28 cellular contexts compared by ENCODE assay signal in the genomic region with DNA sequence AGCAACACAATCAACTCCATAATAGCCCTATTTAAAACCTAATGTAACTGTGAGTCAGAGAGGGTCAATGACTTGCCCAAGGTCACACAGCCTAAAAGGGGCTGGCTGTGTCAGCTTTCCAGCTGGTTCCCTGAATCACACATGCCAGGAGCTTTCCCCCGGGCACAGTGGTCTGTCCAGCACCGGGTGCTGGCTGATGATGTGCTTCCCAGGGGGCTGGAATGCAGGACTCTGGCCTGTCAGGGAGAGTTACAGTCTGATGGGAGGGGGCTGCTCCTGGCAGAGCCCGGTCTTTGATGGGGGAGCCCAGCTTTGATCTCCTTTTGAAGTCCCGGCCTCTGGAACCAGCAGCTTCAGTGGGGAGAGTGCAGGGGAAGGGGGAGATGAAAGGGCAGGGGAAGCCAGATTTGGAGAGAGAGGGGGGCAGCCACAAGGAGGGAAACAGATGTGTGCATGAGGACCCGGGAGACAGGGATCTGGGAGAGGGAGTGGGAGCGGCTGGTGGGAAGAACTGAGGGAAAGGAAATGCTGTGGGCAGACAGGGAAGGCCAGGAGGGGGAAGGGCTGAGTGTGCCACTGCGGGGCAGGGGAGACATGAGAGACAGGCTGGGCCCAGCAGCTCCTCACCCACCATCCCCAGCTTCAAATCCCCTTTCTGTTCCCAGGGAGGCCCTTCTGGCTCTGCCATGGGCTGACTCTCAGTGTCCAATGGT.
DNase-seq lines count a peak whose midpoint lies in the region; ATAC-seq and TF ChIP-seq lines count a peak whose summit lies in the region.
"Had no signal": no experiment of that assay in that cellular context is flagged by ENCODE, and none has a peak within 500 bp of the region (broad histone marks: within the 10 kb centered on the region; RNA-seq: fewer than 3 reads in every experiment).

No MANE protein-coding gene starts in this region.

- no peaks in the 10 kb centered on the region for H3K9me3 ChIP-seq in BLaER1 treated with 17β-estradiol and CSF1 and Interleukin-3, amounts not matched to agents 10 nM and 100 nM (replicated peaks in 1 of 11)
- H3K9me3 ChIP-seq in WERI-Rb-1 (ENCODE audit: severe bottlenecking), result no peaks in the 10 kb centered on the region
- H3K9me3 ChIP-seq: pancreas, upper lobe of left lung had no signal

- H3K36me3 Mint-ChIP-seq in stimulated activated naive B cell treated with anti-CD40 and anti-IgM and Interleukin-4, amounts not matched to agents 10 μg/mL and 1 μg/mL and 100 μg/mL, for 72 hours, result no peaks in the 10 kb centered on the region
- H3K36me3 Mint-ChIP-seq in activated CD8-positive, alpha-beta T cell treated with anti-CD3 and anti-CD28 coated beads for 36 hours (ENCODE audit: low read depth), result no peaks in the 10 kb centered on the region
- H3K36me3 Mint-ChIP-seq: immature natural killer cell; naive thymus-derived CD8-positive, alpha-beta T cell had no signal

- POLR2A ChIA-PET in activated CD8-positive, alpha-beta T cell treated with anti-CD3 and anti-CD28 coated beads for 36 hours (lab: Charles Lee), result no interaction called here

- CTCF ChIA-PET in activated CD8-positive, alpha-beta T cell treated with anti-CD3 and anti-CD28 coated beads for 36 hours (lab: Charles Lee), result interaction anchor here (0.8 to 1.2 kb wide), 2 partner anchors 15 to 92 kb away, joined by 3 read pairs; no protein-coding TSS in a partner anchor

- ATAC-seq in stimulated activated naive B cell treated with anti-CD40 and anti-IgM and Interleukin-4, amounts not matched to agents 10 μg/mL and 1 μg/mL and 100 μg/mL, for 72 hours (replicated peaks), result no peak
- ATAC-seq in activated CD8-positive, alpha-beta T cell treated with anti-CD3 and anti-CD28 coated beads for 36 hours, result no peak
- ATAC-seq: HCT116; left lobe of liver; naive thymus-derived CD8-positive, alpha-beta T cell had no signal

- H3K4me3 ChIP-seq in BLaER1 treated with 17β-estradiol and CSF1 and Interleukin-3, amounts not matched to agents 10 nM and 100 nM, result no peak overlapping the region
- H3K4me3 ChIP-seq in WERI-Rb-1 (ENCODE audit: low read depth, low read length), result no peak overlapping the region
- H3K4me3 ChIP-seq: dorsolateral prefrontal cortex, pancreas, SK-N-MC, upper lobe of left lung had no signal

- peak overlapping the region; percentile 62 to 87 (median 79) for H3K4me2 ChIP-seq in BLaER1 treated with 17β-estradiol and CSF1 and Interleukin-3, amounts not matched to agents 10 nM and 100 nM

- H3K27ac Mint-ChIP-seq in stimulated activated naive B cell treated with anti-CD40 and anti-IgM and Interleukin-4, amounts not matched to agents 10 μg/mL and 1 μg/mL and 100 μg/mL, for 72 hours, result no peak overlapping the region
- no peak overlapping the region for H3K27ac Mint-ChIP-seq in activated CD8-positive, alpha-beta T cell treated with anti-CD3 and anti-CD28 coated beads for 36 hours
- H3K27ac Mint-ChIP-seq: immature natural killer cell; naive thymus-derived CD8-positive, alpha-beta T cell had no signal

- no peaks in the 10 kb centered on the region for H3K36me3 ChIP-seq in BLaER1 treated with 17β-estradiol and CSF1 and Interleukin-3, amounts not matched to agents 10 nM and 100 nM
- H3K36me3 ChIP-seq in WERI-Rb-1, result no peaks in the 10 kb centered on the region
- H3K36me3 ChIP-seq: pancreas, upper lobe of left lung had no signal

- no peak for TF ChIP-seq CTCF in WERI-Rb-1 (IDR thresholded peaks at IDR 0.05; ENCODE audit: low read depth, low read length)
- TF ChIP-seq CTCF in activated CD8-positive, alpha-beta T cell treated with anti-CD3 and anti-CD28 coated beads for 36 hours (IDR thresholded peaks at IDR 0.05), result no peak

- H3K9ac ChIP-seq in BLaER1 treated with 17β-estradiol and CSF1 and Interleukin-3, amounts not matched to agents 10 nM and 100 nM, result no peak overlapping the region

- peaks cover 28 to 42% of the 10 kb centered on the region in 2 donors for H3K27me3 Mint-ChIP-seq in stimulated activated naive B cell treated with anti-CD40 and anti-IgM and Interleukin-4, amounts not matched to agents 10 μg/mL and 1 μg/mL and 100 μg/mL, for 72 hours
- H3K27me3 Mint-ChIP-seq in activated CD8-positive, alpha-beta T cell treated with anti-CD3 and anti-CD28 coated beads for 36 hours, result peaks cover 9% of the 10 kb centered on the region

- H3K4me1 Mint-ChIP-seq in stimulated activated naive B cell treated with anti-CD40 and anti-IgM and Interleukin-4, amounts not matched to agents 10 μg/mL and 1 μg/mL and 100 μg/mL, for 72 hours, result peaks cover 2 to 5% of the 10 kb centered on the region in 2 donors
- no peaks in the 10 kb centered on the region for H3K4me1 Mint-ChIP-seq in activated CD8-positive, alpha-beta T cell treated with anti-CD3 and anti-CD28 coated beads for 36 hours (ENCODE audit: low read depth)
- H3K4me1 Mint-ChIP-seq: immature natural killer cell had no signal

- no peaks in the 10 kb centered on the region for H3K9me3 Mint-ChIP-seq in stimulated activated naive B cell treated with anti-CD40 and anti-IgM and Interleukin-4, amounts not matched to agents 10 μg/mL and 1 μg/mL and 100 μg/mL, for 72 hours
- H3K9me3 Mint-ChIP-seq in activated CD8-positive, alpha-beta T cell treated with anti-CD3 and anti-CD28 coated beads for 36 hours, result no peaks in the 10 kb centered on the region
- H3K9me3 Mint-ChIP-seq: immature natural killer cell; naive thymus-derived CD8-positive, alpha-beta T cell had no signal

- intact Hi-C loops in activated CD8-positive, alpha-beta T cell treated with anti-CD3 and anti-CD28 coated beads for 36 hours (cut with micrococcal nuclease), result no loop called here

- H3K4me3 Mint-ChIP-seq in stimulated activated naive B cell treated with anti-CD40 and anti-IgM and Interleukin-4, amounts not matched to agents 10 μg/mL and 1 μg/mL and 100 μg/mL, for 72 hours, result no peak overlapping the region
- H3K4me3 Mint-ChIP-seq in activated CD8-positive, alpha-beta T cell treated with anti-CD3 and anti-CD28 coated beads for 36 hours, result no peak overlapping the region
- H3K4me3 Mint-ChIP-seq: immature natural killer cell; naive thymus-derived CD8-positive, alpha-beta T cell had no signal

- peak; percentile 20 for DNase-seq in LHCN-M2 (ENCODE audit: low read depth)
- no peak for DNase-seq in WERI-Rb-1
- DNase-seq in myocyte (ENCODE audit: low read depth), result peak; percentile 36
- no peak for DNase-seq in NCI-H1105 (lab: John Stamatoyannopoulos, UW)
- DNase-seq in stimulated activated naive B cell treated with anti-CD40 and anti-IgM and Interleukin-4, amounts not matched to agents 10 μg/mL and 1 μg/mL and 100 μg/mL, for 72 hours, result no peak
- DNase-seq in activated CD8-positive, alpha-beta T cell treated with anti-CD3 and anti-CD28 coated beads for 36 hours, result no peak
- DNase-seq in NCI-H774 (lab: John Stamatoyannopoulos, UW), result no peak
- DNase-seq: ACHN; activated CD4-positive, alpha-beta T cell treated with anti-CD3 and anti-CD28 coated beads for 4 hours; activated effector memory CD4-positive, alpha-beta T cell treated with anti-CD3 and anti-CD28 coated beads, Interleukin-2, amount 50 U/mL, for 16 hours; activated T-cell treated with anti-CD3 and anti-CD28 coated beads, Interleukin-2, amount 50 U/mL, for 1 hour; COR-L47; DMS79; dorsolateral prefrontal cortex; hypothalamus; immature natural killer cell; Kasumi-1; NCI-H1694; NCI-H748 treated with DMSO at 0.1 percent for 48 hours; OCI-M1; pancreas; stimulated activated CD4-positive, alpha-beta T cell treated with anti-CD3 and anti-CD28 coated beads, Interleukin-2, amount 100 ng/mL, for 48 hours had no signal

- no peak overlapping the region for H3K27ac ChIP-seq in BLaER1 treated with 17β-estradiol and CSF1 and Interleukin-3, amounts not matched to agents 10 nM and 100 nM
- H3K27ac ChIP-seq in WERI-Rb-1, result peak overlapping the region; percentile 48
- H3K27ac ChIP-seq: pancreas, SK-N-MC, upper lobe of left lung had no signal

- peaks cover 0 to 10% (median 0%) of the 10 kb centered on the region in 11 experiments; a peak in 3 of 22 replicates for H4K20me1 ChIP-seq in BLaER1 treated with 17β-estradiol and CSF1 and Interleukin-3, amounts not matched to agents 10 nM and 100 nM

- H3K4me1 ChIP-seq in BLaER1 treated with 17β-estradiol and CSF1 and Interleukin-3, amounts not matched to agents 10 nM and 100 nM, result peaks cover 26 to 63% (median 47%) of the 10 kb centered on the region in 10 experiments
- H3K4me1 ChIP-seq: pancreas, upper lobe of left lung had no signal

- H3K27me3 ChIP-seq in BLaER1 treated with 17β-estradiol and CSF1 and Interleukin-3, amounts not matched to agents 10 nM and 100 nM, result peaks cover 0 to 18% (median 0%) of the 10 kb centered on the region in 11 experiments; a peak in 7 of 22 replicates
- no peaks in the 10 kb centered on the region for H3K27me3 ChIP-seq in WERI-Rb-1 (ENCODE audit: insufficient read depth, low read depth, severe bottlenecking)
- H3K27me3 ChIP-seq: dorsolateral prefrontal cortex, pancreas, upper lobe of left lung had no signal

Comparison
In these comparisons a context has a peak if more than half of its experiments do, and no peak if none do; other contexts are left out.
1. DNase-seq: peak in LHCN-M2 (single experiment) and myocyte (single experiment); none in WERI-Rb-1 (single experiment), NCI-H1105 (single experiment), stimulated activated naive B cell treated with anti-CD40 and anti-IgM and Interleukin-4, amounts not matched to agents 10 μg/mL and 1 μg/mL and 100 μg/mL, for 72 hours (single experiment), activated CD8-positive, alpha-beta T cell treated with anti-CD3 and anti-CD28 coated beads for 36 hours (single experiment) and NCI-H774 (single experiment).